8 cellular contexts compared by ENCODE assay signal in genomic region chr7:129367700-129368388, GRCh38.
A peak's percentile ranks its signal among the peaks of the same experiment; 100 is the strongest.
DNase-seq lines count a peak whose midpoint lies in the region; ATAC-seq and TF ChIP-seq lines count a peak whose summit lies in the region.

No MANE protein-coding gene starts in this region.

- H3K27ac ChIP-seq in AG04450 (ENCODE audit: low read depth, low read length) (peak overlapping the region; percentile 3), colonic mucosa (peak overlapping the region; percentile 80)

- ATAC-seq in GM18858 (IDR thresholded peaks at IDR 0.05; ENCODE audit: unreplicated experiment) = peak; percentile 63
- peak; percentile 45 for ATAC-seq in HG03108 (IDR thresholded peaks at IDR 0.05; ENCODE audit: unreplicated experiment)
- ATAC-seq in left colon = peak; percentile 86

- H3K36me3 ChIP-seq in colonic mucosa = no peaks in the 10 kb centered on the region

- CTCF ChIA-PET in AG04450 (lab: Charles Lee) = interaction anchor here (0.6 to 4.2 kb wide), 65 partner anchors 9 to 643 kb away, joined by 3 to 175 read pairs (median 5); partner anchors contain the start of gene STRIP2

- H3K4me3 ChIP-seq in AG04450 (ENCODE audit: low read depth, low read length) (no peak overlapping the region), colonic mucosa (peak overlapping the region; percentile 18)

- H3K4me1 ChIP-seq in colonic mucosa = no peaks in the 10 kb centered on the region

- no peaks in the 10 kb centered on the region for H3K9me3 ChIP-seq in AG04450 (ENCODE audit: control insufficient read depth, insufficient read depth, low read length)
- no peaks in the 10 kb centered on the region for H3K9me3 ChIP-seq in colonic mucosa

- intact Hi-C loops in colonic mucosa (cut with DNase I) (loop anchor here (5.0 to 10.0 kb wide), 2 partner anchors 104 to 457 kb away; no protein-coding TSS in a partner anchor), left colon (cut with DNase I, micrococcal nuclease) (loop anchor here in 1 of 2 donors (5.0 kb wide), 1 partner anchor 104 kb away; no protein-coding TSS in a partner anchor)

- peak; percentile 91 for TF ChIP-seq CTCF in AG04450 (IDR thresholded peaks at IDR 0.05; ENCODE audit: low read depth, low read length)
- peak; percentile 89 for TF ChIP-seq CTCF in colonic mucosa (IDR thresholded peaks at IDR 0.05)

- DNase-seq in AG04450 (ENCODE audit: low read depth, low spot score) (no peak), NCI-H446 (lab: John Stamatoyannopoulos, UW) (peak; percentile 35 to 63), colonic mucosa (peak; percentile 91), left colon (peak; percentile 87)
- peak; percentile 68 to 74 for DNase-seq in activated CD4-positive, alpha-beta T cell treated with anti-CD3 and anti-CD28 coated beads for 4 hours
- peak; percentile 84 for DNase-seq in stimulated activated CD4-positive, alpha-beta T cell treated with anti-CD3 and anti-CD28 coated beads, Interleukin-1b, Interleukin-23, amount 100 ng/mL, for 48 hours

- H3K27me3 ChIP-seq in AG04450 (ENCODE audit: control insufficient read depth, insufficient read depth, low read length) (no peaks in the 10 kb centered on the region), colonic mucosa (no peaks in the 10 kb centered on the region)

- POLR2A ChIA-PET in AG04450 (lab: Yijun Ruan, JAX) = interaction anchor here (0.7 to 1.0 kb wide), 3 partner anchors 35 to 276 kb away, joined by 4 to 6 read pairs (median 5); partner anchors contain the start of gene STRIP2

- H3K9ac ChIP-seq in colonic mucosa (ENCODE audit: low read depth in 2 of 2, low read length in 2 of 2) = peak overlapping the region; percentile 48 to 93
